ENCODE assay signal across 1 cellular context in genomic region chr12:56115329-56115728, GRCh38.
TF ChIP-seq lines count a peak whose summit lies in the region.

No MANE protein-coding gene starts in this region.

TF ChIP-seq in HepG2, 621 proteins besides CTCF, POLR2A, EP300 and RAD21:
- no peak for TF ChIP-seq SP1 (IDR thresholded peaks at IDR 0.05)
- no peak for TF ChIP-seq SP1 (CRISPR knock-in tag; IDR thresholded peaks at IDR 0.05)
- no peak for TF ChIP-seq KLF12 (CRISPR knock-in tag; IDR thresholded peaks at IDR 0.05; ENCODE audit: borderline replicate concordance)
- no peak for TF ChIP-seq CHCHD3 (CRISPR knock-in tag; IDR thresholded peaks at IDR 0.05)
- no peak for TF ChIP-seq BCLAF1 (IDR thresholded peaks at IDR 0.05)
- TF ChIP-seq ZNF816 (CRISPR knock-in tag; IDR thresholded peaks at IDR 0.05; ENCODE audit: borderline replicate concordance): 0 out of 2 replicates have a peak, but pooled peaks have one; percentile 52
- no peak for TF ChIP-seq ZNF296 (CRISPR knock-in tag; conservative IDR thresholded peaks at IDR 0.05)
- no peak for TF ChIP-seq ZNF282 (IDR thresholded peaks at IDR 0.05; ENCODE audit: partially characterized antibody)
- no peak for TF ChIP-seq ZMYM3 (CRISPR knock-in tag; IDR thresholded peaks at IDR 0.05)
- no peak for TF ChIP-seq ZSCAN5A (CRISPR knock-in tag; IDR thresholded peaks at IDR 0.05; ENCODE audit: borderline replicate concordance)
- no peak for TF ChIP-seq ZNF30 (CRISPR knock-in tag; IDR thresholded peaks at IDR 0.05)
- TF ChIP-seq ZNF292 (CRISPR knock-in tag; IDR thresholded peaks at IDR 0.05; ENCODE audit: borderline replicate concordance, low read depth): no peak
- TF ChIP-seq ZBTB33 (CRISPR knock-in tag; IDR thresholded peaks at IDR 0.05): peak; percentile 26; the same call in 1 of the 2 replicates
- TF ChIP-seq STAG1 (CRISPR knock-in tag; IDR thresholded peaks at IDR 0.05): no peak
- TF ChIP-seq ZNF660 (CRISPR knock-in tag; IDR thresholded peaks at IDR 0.05; ENCODE audit: borderline replicate concordance, low read depth): no peak
- TF ChIP-seq ZFP37 (CRISPR knock-in tag; IDR thresholded peaks at IDR 0.05; ENCODE audit: borderline replicate concordance): no peak
- TF ChIP-seq FOSL1 (CRISPR knock-in tag; IDR thresholded peaks at IDR 0.05; ENCODE audit: borderline replicate concordance): no peak
- no peak for TF ChIP-seq IKZF1 (IDR thresholded peaks at IDR 0.05)
